In genomic region chr19:41995959-41996797, GRCh38 we compare ENCODE assay signal across 11 cellular contexts. TPM values are rescaled to one million over a fixed set of nuclear protein-coding genes. Genes with fewer than 3 reads are reported as not detected.
DNase-seq lines count a peak whose midpoint lies in the region; ATAC-seq, FAIRE-seq and TF ChIP-seq lines count a peak whose summit lies in the region.
"Had no signal": no experiment of that assay in that cellular context is flagged by ENCODE, and none has a peak within 500 bp of the region (broad histone marks: within the 10 kb centered on the region; RNA-seq: fewer than 3 reads in every experiment).

No MANE protein-coding gene starts in this region.

- no peak for FAIRE-seq in HepG2 (lab: Jason Lieb, UNC)
- FAIRE-seq: RCC 7860 had no signal

- TF ChIP-seq POLR2A in HepG2 (IDR thresholded peaks at IDR 0.05; ENCODE audit: insufficient read depth in 1 of 2, low read depth in 2 of 2, low read length in 2 of 2) (no peak), right lobe of liver (IDR thresholded peaks at IDR 0.05) (no peak)

- CTCF ChIA-PET in HepG2 (lab: Yijun Ruan, JAX; ENCODE audit: low intra/inter-chr PET ratio, low total read pairs) = no interaction called here

- no peak for TF ChIP-seq RAD21 in HepG2 (CRISPR knock-in tag; IDR thresholded peaks at IDR 0.05)

- H3K27me3 Mint-ChIP-seq in endodermal cell (ENCODE audit: insufficient read depth) = peaks cover 81% of the 10 kb centered on the region

- in situ Hi-C loops in HepG2 (cut with HindIII; ENCODE audit: extremely low pct_ligation_motif_present, low pct_unique_long_range_greater_than_20kb) = no loop called here

- H3K9ac ChIP-seq in HepG2 (ENCODE audit: insufficient read depth, low read depth, low read length) (no peak overlapping the region), endodermal cell (ENCODE audit: extremely low read depth, low read length, poor library complexity, severe bottlenecking) (no peak overlapping the region)

- no peaks in the 10 kb centered on the region for H3K36me3 Mint-ChIP-seq in endodermal cell (ENCODE audit: low read depth)

- H3K4me2 ChIP-seq in HepG2 (ENCODE audit: low read depth, low read length) = no peak overlapping the region

- no peaks in the 10 kb centered on the region for H3K79me2 ChIP-seq in HepG2 (ENCODE audit: insufficient read depth, low read length)

- H3K4me1 Mint-ChIP-seq in endodermal cell = peaks cover 5% of the 10 kb centered on the region

- H3K4me3 ChIP-seq in HepG2 (replicated peaks in 1 of 3; ENCODE audit: insufficient read depth in 1 of 3, low read depth in 2 of 3, low read length in 3 of 3) (no peak overlapping the region), right lobe of liver (no peak overlapping the region), endodermal cell (ENCODE audit: low read length) (no peak overlapping the region)
- H3K4me3 ChIP-seq: thoracic aorta had no signal

- H3K4me1 ChIP-seq in HepG2 (ENCODE audit: insufficient read depth, low read length) (no peaks in the 10 kb centered on the region), right lobe of liver (no peaks in the 10 kb centered on the region), endodermal cell (ENCODE audit: control insufficient read depth, insufficient read depth, low read length) (no peaks in the 10 kb centered on the region)

- TF ChIP-seq EP300 in HepG2 (IDR thresholded peaks at IDR 0.05; ENCODE audit: low read depth in 2 of 2, low read length in 2 of 2) (no peak), HepG2 (CRISPR knock-in tag; IDR thresholded peaks at IDR 0.05; ENCODE audit: borderline replicate concordance) (no peak)

- H3K27ac Mint-ChIP-seq in endodermal cell = no peak overlapping the region

- H2AFZ ChIP-seq in HepG2 (ENCODE audit: low read length) = no peak overlapping the region

- no TSS peak for BruUV-seq in HepG2 (replicated peaks; lab: Mats Ljungman, UMichigan)

- no peaks in the 10 kb centered on the region for H3K9me3 Mint-ChIP-seq in endodermal cell

- WGBS in HepG2 (ENCODE audit: low lambda C conversion rate) = 7% methylated on average over 12 of the region's 12 CpGs
- whole genome bisulfite sequencing in right lobe of liver (ENCODE audit: insufficient coverage, low coverage, low lambda C conversion rate, missing lambda C conversion rate) = 29% methylated on average over 11 of the region's 12 CpGs
- WGBS in endodermal cell (ENCODE audit: insufficient coverage in 1 of 2, insufficient read length in 1 of 2), 2 experiments = 53 to 56% methylated on average over 5 to 11 of the region's 12 CpGs

- H3K9me3 ChIP-seq in HepG2 (ENCODE audit: low read length) = no peaks in the 10 kb centered on the region
- no peaks in the 10 kb centered on the region for H3K9me3 ChIP-seq in right lobe of liver
- H3K9me3 ChIP-seq in endodermal cell (ENCODE audit: control insufficient read depth, low read length) = no peaks in the 10 kb centered on the region
- H3K9me3 ChIP-seq: thoracic aorta had no signal

- TF ChIP-seq CTCF in HepG2 (CRISPR knock-in tag; IDR thresholded peaks at IDR 0.05) = no peak
- TF ChIP-seq CTCF in right lobe of liver (IDR thresholded peaks at IDR 0.05) = no peak
- TF ChIP-seq CTCF in endodermal cell (conservative IDR thresholded peaks at IDR 0.05) = no peak

- no peaks in the 10 kb centered on the region for H3K36me3 ChIP-seq in HepG2 (replicated peaks in 1 of 2; ENCODE audit: control insufficient read depth in 1 of 2, insufficient read depth in 2 of 2, low read length in 2 of 2)
- H3K36me3 ChIP-seq in right lobe of liver = no peaks in the 10 kb centered on the region
- no peaks in the 10 kb centered on the region for H3K36me3 ChIP-seq in endodermal cell (ENCODE audit: control insufficient read depth, insufficient read depth, low read length)
- H3K36me3 ChIP-seq: thoracic aorta had no signal

- no peak overlapping the region for H3K4me3 Mint-ChIP-seq in endodermal cell

- no peak for ATAC-seq in HepG2
- ATAC-seq in right lobe of liver = no peak
- no peak for ATAC-seq in GM19397 (IDR thresholded peaks at IDR 0.05; ENCODE audit: unreplicated experiment)

- DNase-seq in HepG2 (ENCODE audit: low spot score) (no peak), right lobe of liver (no peak), NCI-H2171 (lab: John Stamatoyannopoulos, UW) (peak; percentile 20), endodermal cell (peak; percentile 78), A172 (ENCODE audit: low spot score) (no peak), AML-193 (lab: John Stamatoyannopoulos, UW) (no peak)
- DNase-seq in activated naive CD4-positive, alpha-beta T cell (lab: John Stamatoyannopoulos, UW) = no peak

- POLR2A ChIA-PET in HepG2 (lab: Yijun Ruan, JAX) = no interaction called here

- H3K27me3 ChIP-seq in HepG2 (ENCODE audit: control insufficient read depth in 1 of 2, insufficient read depth in 2 of 2, low read length in 2 of 2) (peaks cover 6 to 50% of the 10 kb centered on the region in 2 experiments; a peak in 4 of 5 replicates), right lobe of liver (peaks cover 0 to 7% of the 10 kb centered on the region in 2 donors), endodermal cell (ENCODE audit: control insufficient read depth, insufficient read depth, low read length, poor library complexity, severe bottlenecking) (peaks cover 83% of the 10 kb centered on the region)

- H3K27ac ChIP-seq in HepG2 (ENCODE audit: extremely low read length, insufficient read depth, low read length) (no peak overlapping the region), right lobe of liver (no peak overlapping the region), endodermal cell (ENCODE audit: low read depth, low read length) (no peak overlapping the region)
- H3K27ac ChIP-seq: thoracic aorta had no signal

- 0 out of 2 replicates have a peak, but pooled peaks cover 8% of the 10 kb centered on the region for H4K20me1 ChIP-seq in HepG2 (ENCODE audit: insufficient read depth, low read length)

- intact Hi-C loops in HepG2 (cut with micrococcal nuclease; ENCODE audit: unreplicated experiment) = no loop called here
- intact Hi-C loops in right lobe of liver (cut with DNase I) = no loop called here

RNA-seq across cellular contexts. Expression of gene ATP1A3, which starts 2.1 kb away (rescaled TPM):
- total RNA-seq in HepG2 (2016; rRNA removed; fragmentation: Illumina TruSeq; extraction: Trizol) = 0.04 TPM in 1 of 2 replicates, not detected in the other
- total RNA-seq in HepG2 (2016; cell fraction: cytosol; rRNA removed; fragmentation: Illumina TruSeq; extraction: Trizol; ENCODE audit: low read depth) = not detected in 2 replicates
- 0.04 and 0.13 TPM in 2 replicates for total RNA-seq in HepG2 (2016; cell fraction: insoluble cytoplasmic fraction; rRNA removed; fragmentation: Illumina TruSeq; extraction: Trizol)
- total RNA-seq in HepG2 (2016; cell fraction: membrane; rRNA removed; fragmentation: Illumina TruSeq; extraction: Trizol) = 0.12 TPM in 1 of 2 replicates, not detected in the other
- total RNA-seq in HepG2 (2016; cell fraction: nucleus; rRNA removed; fragmentation: Illumina TruSeq; extraction: Trizol) = 0.12 TPM in 1 of 2 replicates, not detected in the other
- 0.01 TPM in 1 of 2 replicates, not detected in the other for polyA plus RNA-seq in HepG2 (2011; rRNA removed)
- 0.01 TPM in 1 of 2 replicates, not detected in the other for polyA plus RNA-seq in HepG2 (2011; cell fraction: cytosol; rRNA removed)
- polyA plus RNA-seq in HepG2 (2011; cell fraction: nucleus; rRNA removed) = not detected in 2 replicates
- not detected in 2 replicates for polyA plus RNA-seq in HepG2 (2012)
- polyA plus RNA-seq in HepG2 (2016; cell fraction: cytosol; fragmentation: Illumina TruSeq; extraction: Trizol; ENCODE audit: low read depth) = 0.03 TPM in 2 replicates
- polyA plus RNA-seq in HepG2 (2016; cell fraction: insoluble cytoplasmic fraction; fragmentation: Illumina TruSeq; extraction: Trizol; ENCODE audit: low read depth) = not detected in 2 replicates
- 0.07 TPM in 1 of 2 replicates, not detected in the other for polyA plus RNA-seq in HepG2 (2016; cell fraction: membrane; fragmentation: Illumina TruSeq; extraction: Trizol; ENCODE audit: low read depth)
- polyA plus RNA-seq in HepG2 (2016; cell fraction: nucleus; fragmentation: Illumina TruSeq; extraction: Trizol; ENCODE audit: insufficient read depth, low read depth) = 0.15 and 0.28 TPM in 2 replicates
- 0.16 TPM in 1 of 2 replicates, not detected in the other for polyA minus RNA-seq in HepG2 (2011; rRNA and poly(A)+ RNA removed; ENCODE audit: low replicate concordance)
- not detected in 2 replicates for polyA minus RNA-seq in HepG2 (2011; cell fraction: cytosol; rRNA and poly(A)+ RNA removed)
- polyA minus RNA-seq in HepG2 (2011; cell fraction: nucleus; rRNA and poly(A)+ RNA removed) = not detected in 2 replicates
- under 1 TPM in 2 of 6 experiments, not detected in 4; 0.07 TPM for total RNA-seq in right lobe of liver
- 1 to 10 TPM in 1 of 2 donors, under 1 TPM in 1; 0.69 to 1.0 TPM for total RNA-seq in endodermal cell
- polyA plus RNA-seq in endodermal cell (2013, experiment 1 of 2) = 28.4 TPM
- 21.8 TPM for polyA plus RNA-seq in endodermal cell (2013, experiment 2 of 2)
- 0.76 and 0.86 TPM in 2 replicates for total RNA-seq in A172 (2014; rRNA removed; shearing (Covaris generic))
- total RNA-seq: fibroblast of villous mesenchyme had no signal

RNA-seq across cellular contexts. Expression of gene RABAC1, which starts 37.1 kb away (rescaled TPM):
- total RNA-seq in HepG2 (2016; rRNA removed; fragmentation: Illumina TruSeq; extraction: Trizol) (20.7 and 37.4 TPM in 2 replicates), right lobe of liver (100 to 1,000 TPM in 2 of 6 experiments, 10 to 100 TPM in 4; 53.6 to 124 (median 75.8) TPM), endodermal cell (100 to 1,000 TPM; 114 to 122 TPM)
- total RNA-seq in HepG2 (2016; cell fraction: cytosol; rRNA removed; fragmentation: Illumina TruSeq; extraction: Trizol; ENCODE audit: low read depth) = 32.7 and 40.5 TPM in 2 replicates
- 21.9 and 38.8 TPM in 2 replicates for total RNA-seq in HepG2 (2016; cell fraction: insoluble cytoplasmic fraction; rRNA removed; fragmentation: Illumina TruSeq; extraction: Trizol)
- 24.1 and 26.6 TPM in 2 replicates for total RNA-seq in HepG2 (2016; cell fraction: membrane; rRNA removed; fragmentation: Illumina TruSeq; extraction: Trizol)
- total RNA-seq in HepG2 (2016; cell fraction: nucleus; rRNA removed; fragmentation: Illumina TruSeq; extraction: Trizol) = 28.4 and 29.8 TPM in 2 replicates
- 74.0 and 91.2 TPM in 2 replicates for polyA plus RNA-seq in HepG2 (2011; rRNA removed)
- 112 and 172 TPM in 2 replicates for polyA plus RNA-seq in HepG2 (2011; cell fraction: cytosol; rRNA removed)
- polyA plus RNA-seq in HepG2 (2011; cell fraction: nucleus; rRNA removed) = 93.5 and 96.2 TPM in 2 replicates
- 38.2 and 66.0 TPM in 2 replicates for polyA plus RNA-seq in HepG2 (2012)
- 34.2 and 39.3 TPM in 2 replicates for polyA plus RNA-seq in HepG2 (2016; cell fraction: cytosol; fragmentation: Illumina TruSeq; extraction: Trizol; ENCODE audit: low read depth)
- polyA plus RNA-seq in HepG2 (2016; cell fraction: insoluble cytoplasmic fraction; fragmentation: Illumina TruSeq; extraction: Trizol; ENCODE audit: low read depth) = 20.0 and 22.5 TPM in 2 replicates
- 21.0 and 26.9 TPM in 2 replicates for polyA plus RNA-seq in HepG2 (2016; cell fraction: membrane; fragmentation: Illumina TruSeq; extraction: Trizol; ENCODE audit: low read depth)
- 52.4 and 53.1 TPM in 2 replicates for polyA plus RNA-seq in HepG2 (2016; cell fraction: nucleus; fragmentation: Illumina TruSeq; extraction: Trizol; ENCODE audit: insufficient read depth, low read depth)
- 32.5 and 96.8 TPM in 2 replicates for polyA minus RNA-seq in HepG2 (2011; rRNA and poly(A)+ RNA removed; ENCODE audit: low replicate concordance)
- 26.4 and 26.8 TPM in 2 replicates for polyA minus RNA-seq in HepG2 (2011; cell fraction: cytosol; rRNA and poly(A)+ RNA removed)
- polyA minus RNA-seq in HepG2 (2011; cell fraction: nucleus; rRNA and poly(A)+ RNA removed) = 21.6 and 26.0 TPM in 2 replicates
- polyA plus RNA-seq in endodermal cell (2013, experiment 1 of 2) = 91.4 TPM
- polyA plus RNA-seq in endodermal cell (2013, experiment 2 of 2) = 79.9 TPM
- 105 and 138 TPM in 2 replicates for total RNA-seq in A172 (2014; rRNA removed; shearing (Covaris generic))

Comparison
In these comparisons a context has a peak if more than half of its experiments do, and no peak if none do; other contexts are left out.
1. DNase-seq: peak in NCI-H2171 (single experiment) and endodermal cell (single experiment); none in HepG2 (single experiment), right lobe of liver (0 of 3), A172 (single experiment), AML-193 (0 of 2) and activated naive CD4-positive, alpha-beta T cell (0 of 4).